In the genomic region with DNA sequence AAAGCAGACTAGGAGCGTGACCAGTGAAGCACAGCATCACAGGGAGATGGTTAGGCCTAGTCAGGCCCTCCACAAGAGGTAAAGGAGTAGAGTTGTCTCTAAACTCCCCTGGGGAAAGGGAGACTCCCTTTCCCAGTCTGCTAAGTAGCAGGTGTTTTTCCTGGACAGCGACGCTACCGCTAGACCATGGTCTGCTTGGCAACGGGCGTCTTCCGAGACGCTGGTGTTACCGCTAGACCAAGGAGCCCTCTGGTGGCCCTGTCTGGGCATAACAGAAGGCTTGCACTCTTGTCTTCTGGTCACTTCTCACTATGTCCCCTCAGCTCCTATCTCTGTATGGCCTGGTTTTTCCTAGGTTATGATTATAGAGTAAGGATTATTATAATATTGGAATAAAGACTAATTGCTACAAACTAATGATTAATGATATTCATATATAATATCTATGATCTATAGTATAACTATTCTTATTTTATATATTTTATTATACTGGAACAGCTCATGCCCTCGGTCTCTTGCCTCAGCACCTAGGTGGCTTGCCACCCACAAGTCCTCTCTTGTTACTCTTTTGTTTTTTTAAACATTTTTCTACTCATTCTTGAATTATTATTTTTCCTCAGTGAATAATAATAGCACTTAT, we compare ENCODE assay signal across 8 cellular contexts. TPM values are rescaled to one million over a fixed set of nuclear protein-coding genes. Genes with fewer than 3 reads are reported as not detected.
DNase-seq lines count a peak whose midpoint lies in the region; ATAC-seq, FAIRE-seq and TF ChIP-seq lines count a peak whose summit lies in the region.
"Not testable (repeated sequence)": the region's sequence is repeated elsewhere in the genome, so short reads cannot be mapped to it uniquely, and the experiment has no call there.

No MANE protein-coding gene starts in this region.

- H3K36me3 ChIP-seq in fibroblast of lung (ENCODE audit: control insufficient read depth, insufficient read depth, low read length); mesenchymal stem cell (ENCODE audit: control insufficient read depth in 1 of 2, insufficient read depth in 2 of 2, low read depth in 1 of 2, low read length in 2 of 2): not testable (repeated sequence)

- not testable (repeated sequence) for H2BK15ac ChIP-seq in mesenchymal stem cell (ENCODE audit: low read depth, poor library complexity, severe bottlenecking)

- not testable (repeated sequence) for H4K20me1 ChIP-seq in fibroblast of lung (ENCODE audit: control insufficient read depth, extremely low read depth, insufficient read depth, low read length)

- H3K79me2 ChIP-seq in fibroblast of lung (ENCODE audit: control insufficient read depth, insufficient read depth, low read length), result not testable (repeated sequence)

- not testable (repeated sequence) for H4K8ac ChIP-seq in mesenchymal stem cell (ENCODE audit: low read length)

- H3K14ac ChIP-seq in mesenchymal stem cell (ENCODE audit: low read length in 2 of 2), result not testable (repeated sequence)

- CTCF ChIA-PET in A549 (lab: Yijun Ruan, JAX), result interaction anchor here (0.6 to 2.0 kb wide), 6 partner anchors 37 to 416 kb away, joined by 3 to 8 read pairs (median 4); no protein-coding TSS in a partner anchor

- TF ChIP-seq RAD21 in A549 (conservative IDR thresholded peaks at IDR 0.05 in 1 of 2, IDR thresholded peaks at IDR 0.05 in 1 of 2), result peak; percentile 51 to 59

- not testable (repeated sequence) for H2BK120ac ChIP-seq in mesenchymal stem cell (ENCODE audit: low read depth, low read length)

- H3K4me3 ChIP-seq in A549; fibroblast of lung (replicated peaks in 1 of 4; ENCODE audit: control extremely low read depth in 1 of 4, insufficient read depth in 1 of 4, low read depth in 3 of 4, low read length in 4 of 4): not testable (repeated sequence)
- peak overlapping the region in 1 of 2 experiments; percentile 14 for H3K4me3 ChIP-seq in mesenchymal stem cell (ENCODE audit: insufficient read depth in 1 of 2, low read depth in 1 of 2, low read length in 2 of 2)

- POLR2A ChIA-PET in A549 (lab: Yijun Ruan, JAX), result not testable (repeated sequence)

- WGBS in A549 (ENCODE audit: missing lambda C conversion rate), result 20% methylated on average over 10 of the region's 10 CpGs
- WGBS in mesenchymal stem cell, result 100% methylated on average over 1 of the region's 10 CpGs

- H2AFZ ChIP-seq in fibroblast of lung (ENCODE audit: low read length); mesenchymal stem cell (ENCODE audit: low read depth, low read length): not testable (repeated sequence)

- H3K9me3 Mint-ChIP-seq in activated naive CD4-positive, alpha-beta T cell treated with anti-CD3 and anti-CD28 coated beads, Interleukin-2, amount 50 U/mL, for 72 hours, result not testable (repeated sequence)

- not testable (repeated sequence) for H3K27ac Mint-ChIP-seq in activated naive CD4-positive, alpha-beta T cell treated with anti-CD3 and anti-CD28 coated beads, Interleukin-2, amount 50 U/mL, for 72 hours

- H3K18ac ChIP-seq in mesenchymal stem cell (ENCODE audit: low read depth in 1 of 2, low read length in 2 of 2), result not testable (repeated sequence)

- TF ChIP-seq POLR2A in A549 (IDR thresholded peaks at IDR 0.05; ENCODE audit: low read length); GM12891 (IDR thresholded peaks at IDR 0.05; ENCODE audit: low read depth, low read length): not testable (repeated sequence)

- not testable (repeated sequence) for H2AK5ac ChIP-seq in mesenchymal stem cell (ENCODE audit: low read length, severe bottlenecking)

- H2BK12ac ChIP-seq in mesenchymal stem cell (ENCODE audit: low read length in 2 of 2), result not testable (repeated sequence)

- not testable (repeated sequence) for ATAC-seq in A549; activated naive CD4-positive, alpha-beta T cell treated with anti-CD3 and anti-CD28 coated beads, Interleukin-2, amount 50 U/mL, for 72 hours

- H4K91ac ChIP-seq in mesenchymal stem cell (ENCODE audit: low read length), result not testable (repeated sequence)

- 0 out of 3 replicates have a peak overlapping the region, but pooled peaks have one; percentile 12 for H3K4me2 ChIP-seq in A549
- not testable (repeated sequence) for H3K4me2 ChIP-seq in fibroblast of lung (ENCODE audit: extremely low read depth, insufficient read depth, low read length); mesenchymal stem cell (ENCODE audit: low read length, poor library complexity, severe bottlenecking)

- H3K9me3 ChIP-seq in A549; fibroblast of lung (ENCODE audit: control insufficient read depth, insufficient read depth, low read depth, low read length); mesenchymal stem cell (ENCODE audit: control insufficient read depth, low read length): not testable (repeated sequence)

- not testable (repeated sequence) for FAIRE-seq in A549 (lab: Jason Lieb, UNC)
- FAIRE-seq in GM12891 (lab: Jason Lieb, UNC), result peak; percentile 63

- not testable (repeated sequence) for H2BK5ac ChIP-seq in mesenchymal stem cell (ENCODE audit: low read depth, low read length, poor library complexity, severe bottlenecking)

- H3K27ac ChIP-seq in A549; fibroblast of lung (ENCODE audit: insufficient read depth, low read length); mesenchymal stem cell (ENCODE audit: low read length, poor library complexity, severe bottlenecking): not testable (repeated sequence)

- not testable (repeated sequence) for H3K4me1 ChIP-seq in A549; fibroblast of lung (ENCODE audit: control insufficient read depth, extremely low read depth, insufficient read depth, low read length); mesenchymal stem cell (ENCODE audit: control insufficient read depth, insufficient read depth, low read depth, low read length)

- DNase-seq in A549 (ENCODE audit: low read depth in 1 of 2, low spot score in 1 of 2), result peak in 1 of 2 experiments; percentile 74
- not testable (repeated sequence) for DNase-seq in GM12891 (ENCODE audit: insufficient read length, low spot score)
- DNase-seq in NCI-H446 treated with DMSO at 0.1 percent for 48 hours (lab: John Stamatoyannopoulos, UW), result peak; percentile 10
- peak; percentile 17 for DNase-seq in UCSD-AML1 (lab: John Stamatoyannopoulos, UW; ENCODE audit: unreplicated experiment)
- DNase-seq in activated naive CD4-positive, alpha-beta T cell treated with anti-CD3 and anti-CD28 coated beads, Interleukin-2, amount 50 U/mL, for 72 hours (ENCODE audit: low spot score in 2 of 2), result peak; percentile 39 to 59
- peak; percentile 53 to 70 for DNase-seq in fibroblast of lung (ENCODE audit: low read depth in 2 of 2)
- DNase-seq in mesenchymal stem cell, result peak; percentile 69
- peak in 3 of 4 experiments; percentile 15 to 27 (median 25) for DNase-seq in stimulated activated CD4-positive, alpha-beta T cell treated with anti-CD3 and anti-CD28 coated beads, Interleukin-1b, Interleukin-23, amount 100 ng/mL, for 24 hours (ENCODE audit: low read depth in 4 of 4, low spot score in 1 of 4)

- TF ChIP-seq CTCF in A549 (IDR thresholded peaks at IDR 0.05) (peak; percentile 48), fibroblast of lung (conservative IDR thresholded peaks at IDR 0.05 in 1 of 2, IDR thresholded peaks at IDR 0.05 in 1 of 2; ENCODE audit: low read depth in 1 of 2, low read length in 2 of 2) (peak; percentile 45 to 47)

- not testable (repeated sequence) for H3K4ac ChIP-seq in mesenchymal stem cell (ENCODE audit: low read depth in 1 of 2, low read length in 2 of 2)

- H3K36me3 Mint-ChIP-seq in activated naive CD4-positive, alpha-beta T cell treated with anti-CD3 and anti-CD28 coated beads, Interleukin-2, amount 50 U/mL, for 72 hours, result not testable (repeated sequence)

- H3K27me3 ChIP-seq in fibroblast of lung (ENCODE audit: control insufficient read depth, insufficient read depth, low read length); mesenchymal stem cell (ENCODE audit: control insufficient read depth in 1 of 2, insufficient read depth in 1 of 2, low read length in 2 of 2): not testable (repeated sequence)

- not testable (repeated sequence) for H3K79me1 ChIP-seq in mesenchymal stem cell (replicated peaks; ENCODE audit: low read length, poor library complexity, severe bottlenecking)

- TF ChIP-seq EP300 in A549 (IDR thresholded peaks at IDR 0.05), result not testable (repeated sequence)

- not testable (repeated sequence) for H3K23ac ChIP-seq in mesenchymal stem cell (ENCODE audit: low read length in 2 of 2)

- not testable (repeated sequence) for H3K9ac ChIP-seq in fibroblast of lung (ENCODE audit: insufficient read depth, low read length); mesenchymal stem cell (ENCODE audit: low read length)

RNA-seq across cellular contexts. Expression of gene DNTTIP2, which starts 28.2 kb away (rescaled TPM):
- polyA plus RNA-seq in A549 (2011; rRNA removed), result 41.5 and 45.7 TPM in 2 replicates
- 5.4 and 7.7 TPM in 2 replicates for polyA plus RNA-seq in A549 (2012; cell fraction: cytosol; rRNA removed)
- 7.1 and 7.9 TPM in 2 replicates for polyA plus RNA-seq in A549 (2012; cell fraction: nucleus; rRNA removed)
- polyA plus RNA-seq in A549 (2017; fragmentation: RNase III; extraction: RNeasy Plus Mini Kit Qiagen cat#74134 plus additional on column Dnase treatment), result 39.1 to 42.0 TPM (median 40.6 TPM) in 3 replicates
- 18.8 and 19.2 TPM in 2 replicates for polyA minus RNA-seq in A549 (2011; rRNA and poly(A)+ RNA removed)
- 55.9 TPM for polyA plus RNA-seq in GM12891 (2012; ENCODE audit: low read depth, missing spikeins)
- total RNA-seq in activated naive CD4-positive, alpha-beta T cell treated with anti-CD3 and anti-CD28 coated beads, Interleukin-2, amount 50 U/mL, for 72 hours, result 10 to 100 TPM; 64.9 to 67.0 TPM
- 19.2 and 20.8 TPM in 2 replicates for total RNA-seq in fibroblast of lung
- 32.8 and 34.9 TPM in 2 replicates for polyA plus RNA-seq in fibroblast of lung
- 38.2 and 48.1 TPM in 2 replicates for polyA plus RNA-seq in fibroblast of lung (2012)
- 2.0 and 10.4 TPM in 2 replicates for polyA minus RNA-seq in fibroblast of lung (ENCODE audit: low replicate concordance)
- 56.4 TPM for polyA plus RNA-seq in mesenchymal stem cell (2013, experiment 1 of 2)
- polyA plus RNA-seq in mesenchymal stem cell (2013, experiment 2 of 2), result 56.9 TPM

RNA-seq across cellular contexts. Expression of gene GCLM, which starts 58.4 kb away (rescaled TPM):
- polyA plus RNA-seq in A549 (2011; rRNA removed), result 160 and 163 TPM in 2 replicates
- 41.0 and 50.0 TPM in 2 replicates for polyA plus RNA-seq in A549 (2012; cell fraction: cytosol; rRNA removed)
- polyA plus RNA-seq in A549 (2012; cell fraction: nucleus; rRNA removed), result 15.8 and 16.0 TPM in 2 replicates
- polyA plus RNA-seq in A549 (2017; fragmentation: RNase III; extraction: RNeasy Plus Mini Kit Qiagen cat#74134 plus additional on column Dnase treatment), result 90.2 to 100 TPM (median 92.3 TPM) in 3 replicates
- polyA minus RNA-seq in A549 (2011; rRNA and poly(A)+ RNA removed), result 63.5 and 66.8 TPM in 2 replicates
- polyA plus RNA-seq in GM12891 (2012; ENCODE audit: low read depth, missing spikeins), result 2.4 TPM
- 10 to 100 TPM; 16.9 to 17.6 TPM for total RNA-seq in activated naive CD4-positive, alpha-beta T cell treated with anti-CD3 and anti-CD28 coated beads, Interleukin-2, amount 50 U/mL, for 72 hours
- total RNA-seq in fibroblast of lung, result 16.2 and 28.6 TPM in 2 replicates
- 35.8 and 45.4 TPM in 2 replicates for polyA plus RNA-seq in fibroblast of lung
- 28.0 and 29.9 TPM in 2 replicates for polyA plus RNA-seq in fibroblast of lung (2012)
- polyA minus RNA-seq in fibroblast of lung (ENCODE audit: low replicate concordance), result 3.4 and 3.5 TPM in 2 replicates
- polyA plus RNA-seq in mesenchymal stem cell (2013, experiment 1 of 2), result 10.0 TPM
- polyA plus RNA-seq in mesenchymal stem cell (2013, experiment 2 of 2), result 10.3 TPM
